ENCODE assay signal across 8 cellular contexts in the genomic region with DNA sequence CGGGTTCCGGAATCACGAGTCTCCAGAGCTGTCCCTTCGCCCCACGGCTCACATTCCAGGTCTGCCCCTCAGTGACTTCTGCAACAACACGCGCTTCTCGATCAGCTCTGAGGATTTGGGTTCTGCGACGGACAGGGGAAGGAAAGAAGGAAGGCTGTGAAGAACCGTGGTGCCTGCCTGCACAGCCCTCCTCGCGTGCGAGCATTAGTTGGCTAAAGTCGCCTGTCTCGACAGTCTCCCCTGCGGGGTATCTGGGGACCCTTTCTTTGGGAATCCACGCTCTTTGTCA. TPM values are rescaled to one million over a fixed set of nuclear protein-coding genes. Genes with fewer than 3 reads are reported as not detected.
DNase-seq lines count a peak whose midpoint lies in the region; ATAC-seq and TF ChIP-seq lines count a peak whose summit lies in the region.

No MANE protein-coding gene starts in this region.

- no peaks in the 10 kb centered on the region for H4K20me1 ChIP-seq in Loucy (ENCODE audit: insufficient read depth, low read length, poor library complexity, severe bottlenecking)

- peak; percentile 55 for TF ChIP-seq CTCF in 22Rv1 (IDR thresholded peaks at IDR 0.05)
- 0 out of 2 replicates have a peak, but pooled peaks have one; percentile 32 for TF ChIP-seq CTCF in Loucy (conservative IDR thresholded peaks at IDR 0.05; ENCODE audit: low read length)
- TF ChIP-seq CTCF in GM10266 (IDR thresholded peaks at IDR 0.05; ENCODE audit: control insufficient read depth, insufficient read depth, low read depth, missing control alignments) = no peak

- peak overlapping the region; percentile 91 for H2AFZ ChIP-seq in Loucy (ENCODE audit: low read length)

- no peaks in the 10 kb centered on the region for H3K9me3 Mint-ChIP-seq in activated naive CD4-positive, alpha-beta T cell treated with anti-CD3 and anti-CD28 coated beads, Interleukin-2, amount 50 U/mL, for 72 hours

- H3K9me2 ChIP-seq in Loucy (replicated peaks; ENCODE audit: low read depth, low read length) = no peaks in the 10 kb centered on the region

- peak; percentile 4 for ATAC-seq in GM18517 (IDR thresholded peaks at IDR 0.05; ENCODE audit: unreplicated experiment)
- peak; percentile 2 to 27 for ATAC-seq in activated naive CD4-positive, alpha-beta T cell treated with anti-CD3 and anti-CD28 coated beads, Interleukin-2, amount 50 U/mL, for 72 hours
- peak; percentile 4 to 13 for ATAC-seq in right cardiac atrium

- H3K4me1 ChIP-seq in Loucy (ENCODE audit: insufficient read depth, low read length, poor library complexity, severe bottlenecking) = peaks cover 22% of the 10 kb centered on the region
- peaks cover 4% of the 10 kb centered on the region for H3K4me1 ChIP-seq in right cardiac atrium (ENCODE audit: control insufficient read depth, insufficient read depth, low read length)
- H3K4me1 ChIP-seq in skeletal muscle tissue (ENCODE audit: control insufficient read depth in 3 of 3, insufficient read depth in 3 of 3, low read length in 3 of 3) = peaks cover 21 to 23% (median 22%) of the 10 kb centered on the region in 3 donors

- intact Hi-C loops in right cardiac atrium (cut with DNase I) = loop anchor here (1.0 to 10.0 kb wide), 6 partner anchors 74 to 231 kb away; no protein-coding TSS in a partner anchor

- H3F3A ChIP-seq in Loucy (ENCODE audit: low read depth) = no peaks in the 10 kb centered on the region

- H3K27ac Mint-ChIP-seq in activated naive CD4-positive, alpha-beta T cell treated with anti-CD3 and anti-CD28 coated beads, Interleukin-2, amount 50 U/mL, for 72 hours = peak overlapping the region; percentile 97 to 98

- H3K4me3 ChIP-seq in Loucy (ENCODE audit: low read length, poor library complexity, severe bottlenecking) (peak overlapping the region; percentile 86), right cardiac atrium (ENCODE audit: low read length) (peak overlapping the region; percentile 47), skeletal muscle tissue (ENCODE audit: low read length in 3 of 3) (peak overlapping the region; percentile 82 to 92 (median 87))

- WGBS in right cardiac atrium = under 1% methylated on average over 18 of the region's 18 CpGs

- H3K27me3 ChIP-seq in Loucy (ENCODE audit: insufficient read depth, low read length, poor library complexity, severe bottlenecking) (no peaks in the 10 kb centered on the region), right cardiac atrium (ENCODE audit: control insufficient read depth, insufficient read depth) (no peaks in the 10 kb centered on the region), skeletal muscle tissue (ENCODE audit: control insufficient read depth in 3 of 3, insufficient read depth in 3 of 3, low read length in 3 of 3) (no peaks in the 10 kb centered on the region)

- peaks cover 4% of the 10 kb centered on the region; the same call in 1 of the 2 replicates for H3K36me3 ChIP-seq in Loucy (ENCODE audit: insufficient read depth, low read length)
- peaks cover 5 to 13% (median 12%) of the 10 kb centered on the region in 3 donors for H3K36me3 ChIP-seq in skeletal muscle tissue (ENCODE audit: control insufficient read depth in 3 of 3, insufficient read depth in 3 of 3, low read length in 3 of 3)

- H3K9ac ChIP-seq in Loucy (ENCODE audit: low read depth, low read length, poor library complexity, severe bottlenecking) (peak overlapping the region; percentile 81), skeletal muscle tissue (ENCODE audit: low read depth in 1 of 3, low read length in 3 of 3) (peak overlapping the region; percentile 84 to 97 (median 93))

- H3K9me3 ChIP-seq in Loucy (ENCODE audit: insufficient read depth, low read depth, low read length) = no peaks in the 10 kb centered on the region
- H3K9me3 ChIP-seq in right cardiac atrium (ENCODE audit: control insufficient read depth, low read length) = no peaks in the 10 kb centered on the region
- no peaks in the 10 kb centered on the region for H3K9me3 ChIP-seq in skeletal muscle tissue (ENCODE audit: control insufficient read depth in 3 of 3, low read length in 3 of 3)

- no peak for DNase-seq in activated naive CD4-positive, alpha-beta T cell treated with anti-CD3 and anti-CD28 coated beads, Interleukin-2, amount 50 U/mL, for 72 hours (ENCODE audit: low spot score in 2 of 2)
- DNase-seq in right cardiac atrium (no peak), NCI-H1436 (lab: John Stamatoyannopoulos, UW) (no peak), GM10266 (ENCODE audit: extremely low spot score) (no peak)

- H3K4me2 ChIP-seq in Loucy (ENCODE audit: low read depth, low read length, poor library complexity, severe bottlenecking) = peak overlapping the region; percentile 99

- H3K79me2 ChIP-seq in Loucy (ENCODE audit: insufficient read depth, low read length) = peaks cover 13% of the 10 kb centered on the region

- peaks cover 26 to 31% of the 10 kb centered on the region in 2 donors for H3K36me3 Mint-ChIP-seq in activated naive CD4-positive, alpha-beta T cell treated with anti-CD3 and anti-CD28 coated beads, Interleukin-2, amount 50 U/mL, for 72 hours

- peak overlapping the region; percentile 94 for H3K27ac ChIP-seq in 22Rv1
- H3K27ac ChIP-seq in right cardiac atrium (ENCODE audit: low read length) = peak overlapping the region; percentile 94
- H3K27ac ChIP-seq in skeletal muscle tissue (ENCODE audit: low read depth, low read length) = peak overlapping the region; percentile 94

RNA-seq across cellular contexts. Expression of gene VPS52, which starts 23.1 kb away (rescaled TPM):
- total RNA-seq in activated naive CD4-positive, alpha-beta T cell treated with anti-CD3 and anti-CD28 coated beads, Interleukin-2, amount 50 U/mL, for 72 hours = 10 to 100 TPM; 39.0 to 62.8 TPM
- 10 to 100 TPM; 31.1 to 39.1 (median 35.8) TPM for total RNA-seq in right cardiac atrium
- 34.6 TPM for polyA plus RNA-seq in right cardiac atrium
- total RNA-seq in skeletal muscle tissue = 43.8 TPM

RNA-seq across cellular contexts. Expression of gene RPS18, which starts 23.3 kb away (rescaled TPM):
- 1,000 to 10,000 TPM; 3,809 to 4,545 TPM for total RNA-seq in activated naive CD4-positive, alpha-beta T cell treated with anti-CD3 and anti-CD28 coated beads, Interleukin-2, amount 50 U/mL, for 72 hours
- total RNA-seq in right cardiac atrium (1,000 to 10,000 TPM; 1,042 to 1,240 (median 1,130) TPM), skeletal muscle tissue (8,222 TPM)
- polyA plus RNA-seq in right cardiac atrium = 1,903 TPM

RNA-seq across cellular contexts. Expression of gene B3GALT4, which starts 28.3 kb away (rescaled TPM):
- 1 to 10 TPM; 3.7 to 5.9 TPM for total RNA-seq in activated naive CD4-positive, alpha-beta T cell treated with anti-CD3 and anti-CD28 coated beads, Interleukin-2, amount 50 U/mL, for 72 hours
- total RNA-seq in right cardiac atrium (10 to 100 TPM in 2 of 4 donors, 1 to 10 TPM in 2; 9.7 to 10.2 (median 9.9) TPM), skeletal muscle tissue (2.1 TPM)
- 11.0 TPM for polyA plus RNA-seq in right cardiac atrium

RNA-seq across cellular contexts. Expression of gene RING1, which starts 40.3 kb away (rescaled TPM):
- 10 to 100 TPM; 30.3 to 46.5 TPM for total RNA-seq in activated naive CD4-positive, alpha-beta T cell treated with anti-CD3 and anti-CD28 coated beads, Interleukin-2, amount 50 U/mL, for 72 hours
- total RNA-seq in right cardiac atrium = 10 to 100 TPM; 30.4 to 38.2 (median 34.4) TPM
- polyA plus RNA-seq in right cardiac atrium = 33.7 TPM
- total RNA-seq in skeletal muscle tissue = 20.4 TPM

RNA-seq across cellular contexts. Expression of gene WDR46, which starts 40.5 kb away (rescaled TPM):
- 10 to 100 TPM; 73.7 to 81.5 TPM for total RNA-seq in activated naive CD4-positive, alpha-beta T cell treated with anti-CD3 and anti-CD28 coated beads, Interleukin-2, amount 50 U/mL, for 72 hours
- total RNA-seq in right cardiac atrium (10 to 100 TPM; 16.3 to 31.1 (median 18.5) TPM), skeletal muscle tissue (67.3 TPM)
- 15.5 TPM for polyA plus RNA-seq in right cardiac atrium
